Comparison of ENCODE assay signal across 17 cellular contexts in the genomic region with DNA sequence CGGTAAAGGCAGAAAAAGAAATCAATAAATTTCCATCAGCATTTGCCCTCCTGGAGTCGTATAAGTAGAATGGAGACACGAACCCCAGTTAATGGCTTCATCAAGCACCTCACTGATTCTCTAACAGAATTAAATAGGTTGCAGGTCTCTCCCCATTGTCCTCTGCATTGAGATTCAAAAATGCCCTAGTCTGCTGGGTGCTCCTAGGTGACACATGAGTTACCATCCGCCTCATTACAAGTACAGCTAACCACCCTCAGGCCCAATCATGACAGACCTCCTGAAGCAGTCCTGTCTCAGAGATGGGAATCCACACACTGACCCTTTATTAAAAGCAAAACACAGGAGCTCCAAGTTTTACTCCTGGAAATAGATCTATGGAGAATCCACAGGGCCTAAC. TPM values are rescaled to one million over a fixed set of nuclear protein-coding genes. Genes with fewer than 3 reads are reported as not detected.
DNase-seq lines count a peak whose midpoint lies in the region; ATAC-seq and TF ChIP-seq lines count a peak whose summit lies in the region.
"Had no signal": no experiment of that assay in that cellular context is flagged by ENCODE, and none has a peak within 500 bp of the region (broad histone marks: within the 10 kb centered on the region; RNA-seq: fewer than 3 reads in every experiment).

No MANE protein-coding gene starts in this region.

- no peaks in the 10 kb centered on the region for H3K79me2 ChIP-seq in Karpas-422 (ENCODE audit: low read length)

- no peak overlapping the region for H2AFZ ChIP-seq in Karpas-422 (ENCODE audit: low read length)
- H2AFZ ChIP-seq: GM23248 had no signal

- no peak overlapping the region for H3K27ac ChIP-seq in Karpas-422 (ENCODE audit: low read length)
- H3K27ac ChIP-seq: GM23248 had no signal

- H3K9me2 ChIP-seq in Karpas-422 (replicated peaks; ENCODE audit: insufficient read depth, low read length): no peaks in the 10 kb centered on the region

- no peaks in the 10 kb centered on the region for H3K9me3 ChIP-seq in Karpas-422 (ENCODE audit: low read length)
- H3K9me3 ChIP-seq: Caco-2, HAP-1 had no signal

- H4K20me1 ChIP-seq in Karpas-422 (ENCODE audit: insufficient read depth, low read depth, low read length): no peaks in the 10 kb centered on the region

- H3K36me3 ChIP-seq in H7 (replicated peaks; ENCODE audit: control insufficient read depth, insufficient read depth, low read length) (no peaks in the 10 kb centered on the region), Karpas-422 (ENCODE audit: insufficient read depth, low read length) (no peaks in the 10 kb centered on the region)
- H3K36me3 ChIP-seq: HAP-1 had no signal

- no peak overlapping the region for H3K4me2 ChIP-seq in Karpas-422 (ENCODE audit: low read depth, low read length, poor library complexity, severe bottlenecking)

- ATAC-seq in SK-N-SH treated with all-trans-retinoic acid at 6 μM for 48 hours: no peak

- H3K27me3 ChIP-seq in H7 (ENCODE audit: control insufficient read depth, insufficient read depth, low read length) (no peaks in the 10 kb centered on the region), Karpas-422 (ENCODE audit: low read length) (no peaks in the 10 kb centered on the region)

- H3K4me3 ChIP-seq in H7 (ENCODE audit: insufficient read depth, low read depth, low read length) (no peak overlapping the region), Karpas-422 (ENCODE audit: low read length) (no peak overlapping the region)
- H3K4me3 ChIP-seq: GM23248, HAP-1 had no signal

- DNase-seq in NCI-H2227 (lab: John Stamatoyannopoulos, UW; ENCODE audit: unreplicated experiment) (peak; percentile 28), NCI-H2227 treated with DMSO at 0.1 percent for 48 hours (lab: John Stamatoyannopoulos, UW) (no peak), H7 (peak; percentile 52), NCI-H748 treated with DMSO at 0.1 percent for 48 hours (lab: John Stamatoyannopoulos, UW) (peak; percentile 6), GOT3 (lab: John Stamatoyannopoulos, UW) (no peak), Karpas-422 (no peak)
- DNase-seq: C1 segment of cervical spinal cord; Caco-2; CD4-positive, alpha-beta memory T cell; DMS153; DND-41; GM23248; HFFc6 had no signal

- no peaks in the 10 kb centered on the region for H3K4me1 ChIP-seq in Karpas-422 (ENCODE audit: low read length)
- H3K4me1 ChIP-seq: Caco-2, HAP-1 had no signal

- no peak overlapping the region for H3K9ac ChIP-seq in Karpas-422 (ENCODE audit: low read length)
- H3K9ac ChIP-seq: GM23248 had no signal

TF ChIP-seq in SK-N-SH treated with all-trans-retinoic acid at 6 μM for 48 hours, 23 proteins besides CTCF, POLR2A, EP300 and RAD21:
- TF ChIP-seq, protein P1, sequence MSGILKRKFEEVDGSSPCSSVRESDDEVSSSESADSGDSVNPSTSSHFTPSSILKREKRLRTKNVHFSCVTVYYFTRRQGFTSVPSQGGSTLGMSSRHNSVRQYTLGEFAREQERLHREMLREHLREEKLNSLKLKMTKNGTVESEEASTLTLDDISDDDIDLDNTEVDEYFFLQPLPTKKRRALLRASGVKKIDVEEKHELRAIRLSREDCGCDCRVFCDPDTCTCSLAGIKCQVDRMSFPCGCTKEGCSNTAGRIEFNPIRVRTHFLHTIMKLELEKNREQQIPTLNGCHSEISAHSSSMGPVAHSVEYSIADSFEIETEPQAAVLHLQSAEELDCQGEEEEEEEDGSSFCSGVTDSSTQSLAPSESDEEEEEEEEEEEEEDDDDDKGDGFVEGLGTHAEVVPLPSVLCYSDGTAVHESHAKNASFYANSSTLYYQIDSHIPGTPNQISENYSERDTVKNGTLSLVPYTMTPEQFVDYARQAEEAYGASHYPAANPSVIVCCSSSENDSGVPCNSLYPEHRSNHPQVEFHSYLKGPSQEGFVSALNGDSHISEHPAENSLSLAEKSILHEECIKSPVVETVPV (CRISPR knock-in tag; IDR thresholded peaks at IDR 0.05): no peak
- no peak for TF ChIP-seq ZC3H10 (CRISPR knock-in tag; IDR thresholded peaks at IDR 0.05)
- no peak for TF ChIP-seq TOX (CRISPR knock-in tag; IDR thresholded peaks at IDR 0.05; ENCODE audit: borderline replicate concordance)
- no peak for TF ChIP-seq ZFP30 (CRISPR knock-in tag; IDR thresholded peaks at IDR 0.05)
- TF ChIP-seq RARB (CRISPR knock-in tag; IDR thresholded peaks at IDR 0.05): no peak
- TF ChIP-seq GLIS3 (CRISPR knock-in tag; IDR thresholded peaks at IDR 0.05): no peak
- TF ChIP-seq, protein P2, sequence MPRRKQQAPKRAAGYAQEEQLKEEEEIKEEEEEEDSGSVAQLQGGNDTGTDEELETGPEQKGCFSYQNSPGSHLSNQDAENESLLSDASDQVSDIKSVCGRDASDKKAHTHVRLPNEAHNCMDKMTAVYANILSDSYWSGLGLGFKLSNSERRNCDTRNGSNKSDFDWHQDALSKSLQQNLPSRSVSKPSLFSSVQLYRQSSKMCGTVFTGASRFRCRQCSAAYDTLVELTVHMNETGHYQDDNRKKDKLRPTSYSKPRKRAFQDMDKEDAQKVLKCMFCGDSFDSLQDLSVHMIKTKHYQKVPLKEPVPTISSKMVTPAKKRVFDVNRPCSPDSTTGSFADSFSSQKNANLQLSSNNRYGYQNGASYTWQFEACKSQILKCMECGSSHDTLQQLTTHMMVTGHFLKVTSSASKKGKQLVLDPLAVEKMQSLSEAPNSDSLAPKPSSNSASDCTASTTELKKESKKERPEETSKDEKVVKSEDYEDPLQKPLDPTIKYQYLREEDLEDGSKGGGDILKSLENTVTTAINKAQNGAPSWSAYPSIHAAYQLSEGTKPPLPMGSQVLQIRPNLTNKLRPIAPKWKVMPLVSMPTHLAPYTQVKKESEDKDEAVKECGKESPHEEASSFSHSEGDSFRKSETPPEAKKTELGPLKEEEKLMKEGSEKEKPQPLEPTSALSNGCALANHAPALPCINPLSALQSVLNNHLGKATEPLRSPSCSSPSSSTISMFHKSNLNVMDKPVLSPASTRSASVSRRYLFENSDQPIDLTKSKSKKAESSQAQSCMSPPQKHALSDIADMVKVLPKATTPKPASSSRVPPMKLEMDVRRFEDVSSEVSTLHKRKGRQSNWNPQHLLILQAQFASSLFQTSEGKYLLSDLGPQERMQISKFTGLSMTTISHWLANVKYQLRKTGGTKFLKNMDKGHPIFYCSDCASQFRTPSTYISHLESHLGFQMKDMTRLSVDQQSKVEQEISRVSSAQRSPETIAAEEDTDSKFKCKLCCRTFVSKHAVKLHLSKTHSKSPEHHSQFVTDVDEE (CRISPR knock-in tag; IDR thresholded peaks at IDR 0.05): no peak
- no peak for TF ChIP-seq ZNF8 (CRISPR knock-in tag; IDR thresholded peaks at IDR 0.05)
- TF ChIP-seq ZFP3 (CRISPR knock-in tag; IDR thresholded peaks at IDR 0.05): no peak
- TF ChIP-seq, protein P3, sequence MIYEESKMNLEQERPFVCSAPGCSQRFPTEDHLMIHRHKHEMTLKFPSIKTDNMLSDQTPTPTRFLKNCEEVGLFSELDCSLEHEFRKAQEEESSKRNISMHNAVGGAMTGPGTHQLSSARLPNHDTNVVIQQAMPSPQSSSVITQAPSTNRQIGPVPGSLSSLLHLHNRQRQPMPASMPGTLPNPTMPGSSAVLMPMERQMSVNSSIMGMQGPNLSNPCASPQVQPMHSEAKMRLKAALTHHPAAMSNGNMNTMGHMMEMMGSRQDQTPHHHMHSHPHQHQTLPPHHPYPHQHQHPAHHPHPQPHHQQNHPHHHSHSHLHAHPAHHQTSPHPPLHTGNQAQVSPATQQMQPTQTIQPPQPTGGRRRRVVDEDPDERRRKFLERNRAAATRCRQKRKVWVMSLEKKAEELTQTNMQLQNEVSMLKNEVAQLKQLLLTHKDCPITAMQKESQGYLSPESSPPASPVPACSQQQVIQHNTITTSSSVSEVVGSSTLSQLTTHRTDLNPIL (CRISPR knock-in tag; IDR thresholded peaks at IDR 0.05; ENCODE audit: low read depth): no peak
- TF ChIP-seq ISL1 (CRISPR knock-in tag; IDR thresholded peaks at IDR 0.05): no peak
- no peak for TF ChIP-seq OSR1 (CRISPR knock-in tag; IDR thresholded peaks at IDR 0.05)
- TF ChIP-seq TCF4 (CRISPR knock-in tag; IDR thresholded peaks at IDR 0.05; ENCODE audit: borderline replicate concordance): no peak
- TF ChIP-seq SNAI2 (CRISPR knock-in tag; IDR thresholded peaks at IDR 0.05): no peak
- no peak for TF ChIP-seq ZNF565 (CRISPR knock-in tag; conservative IDR thresholded peaks at IDR 0.05; ENCODE audit: low read depth)
- no peak for TF ChIP-seq CSDC2 (CRISPR knock-in tag; IDR thresholded peaks at IDR 0.05)
- TF ChIP-seq POU6F1 (CRISPR knock-in tag; IDR thresholded peaks at IDR 0.05; ENCODE audit: borderline replicate concordance, low read depth): no peak
- TF ChIP-seq ARNTL (CRISPR knock-in tag; IDR thresholded peaks at IDR 0.05; ENCODE audit: borderline replicate concordance, low read depth): no peak
- TF ChIP-seq ZNF70 (CRISPR knock-in tag; IDR thresholded peaks at IDR 0.05): no peak
- no peak for TF ChIP-seq ESRRG (CRISPR knock-in tag; IDR thresholded peaks at IDR 0.05)

RNA-seq across cellular contexts. Expression of gene HSPA8, which starts 31.4 kb away (rescaled TPM):
- total RNA-seq in H7 (2014; rRNA removed; shearing (Covaris generic)): 2,498 and 3,375 TPM in 2 replicates
- 1,464 and 1,725 TPM in 2 replicates for total RNA-seq in Karpas-422 (2014; rRNA removed; shearing (Covaris generic); ENCODE audit: low replicate concordance)

RNA-seq across cellular contexts. Expression of gene BSX, which starts 48.9 kb away (rescaled TPM):
- total RNA-seq in H7 (2014; rRNA removed; shearing (Covaris generic)): not detected in 2 replicates
- not detected in 2 replicates for total RNA-seq in Karpas-422 (2014; rRNA removed; shearing (Covaris generic); ENCODE audit: low replicate concordance)
- total RNA-seq: A172; A673; Caco-2; CD4-positive, alpha-beta memory T cell; GM23248; HFFc6 had no signal

Comparison
In these comparisons a context has a peak if more than half of its experiments do, and no peak if none do; other contexts are left out.
1. DNase-seq: peak in NCI-H2227 (single experiment), H7 (single experiment) and NCI-H748 treated with DMSO at 0.1 percent for 48 hours (single experiment); none in NCI-H2227 treated with DMSO at 0.1 percent for 48 hours (single experiment), GOT3 (single experiment) and Karpas-422 (single experiment).